7 cellular contexts compared by ENCODE assay signal in genomic region chr19:39897511-39898245, GRCh38. TPM values are rescaled to one million over a fixed set of nuclear protein-coding genes. Genes with fewer than 3 reads are reported as not detected.
A peak's percentile ranks its signal among the peaks of the same experiment; 100 is the strongest.
DNase-seq lines count a peak whose midpoint lies in the region; TF ChIP-seq lines count a peak whose summit lies in the region.
"Not testable (repeated sequence)": the region's sequence is repeated elsewhere in the genome, so short reads cannot be mapped to it uniquely, and the experiment has no call there.

No MANE protein-coding gene starts in this region.

- H3K9me3 ChIP-seq in hepatocyte (ENCODE audit: low read depth): not testable (repeated sequence)

- H3K4me1 ChIP-seq in hepatocyte (ENCODE audit: insufficient read depth): not testable (repeated sequence)

- TF ChIP-seq CTCF in brain (conservative IDR thresholded peaks at IDR 0.05): peak; percentile 51 to 66
- TF ChIP-seq CTCF in hepatocyte (IDR thresholded peaks at IDR 0.05; ENCODE audit: poor library complexity): peak; percentile 64
- peak; percentile 72 for TF ChIP-seq CTCF in progenitor cell of endocrine pancreas (IDR thresholded peaks at IDR 0.05; ENCODE audit: unreplicated experiment)

- H3K4me3 Mint-ChIP-seq in brain; progenitor cell of endocrine pancreas (ENCODE audit: low read depth): not testable (repeated sequence)

- not testable (repeated sequence) for TF ChIP-seq EP300 in Ishikawa (IDR thresholded peaks at IDR 0.05; ENCODE audit: borderline replicate concordance)

- H3K9me3 Mint-ChIP-seq in brain; progenitor cell of endocrine pancreas (ENCODE audit: low read depth): not testable (repeated sequence)

- H3K4me1 Mint-ChIP-seq in brain; progenitor cell of endocrine pancreas (ENCODE audit: low read depth): not testable (repeated sequence)

- not testable (repeated sequence) for H3K9me2 ChIP-seq in hepatocyte (replicated peaks; ENCODE audit: insufficient read depth)

- H3K4me3 ChIP-seq in hepatocyte: not testable (repeated sequence)

- not testable (repeated sequence) for H3K27me3 Mint-ChIP-seq in brain, progenitor cell of endocrine pancreas

- not testable (repeated sequence) for H3K4me2 ChIP-seq in hepatocyte

- not testable (repeated sequence) for H4K20me1 ChIP-seq in hepatocyte (ENCODE audit: insufficient read depth, poor library complexity, severe bottlenecking)

- DNase-seq in G401 (ENCODE audit: low spot score): peak; percentile 10
- peak; percentile 85 for DNase-seq in OCI-M1 (lab: John Stamatoyannopoulos, UW)
- DNase-seq in activated CD4-positive, alpha-beta T cell treated with anti-CD3 and anti-CD28 coated beads, Interleukin-2, amount 50 U/mL, for 24 hours (ENCODE audit: low read depth in 1 of 2, low spot score in 1 of 2): peak; percentile 22 to 46
- DNase-seq in hepatocyte (ENCODE audit: low spot score): peak; percentile 78
- peak; percentile 60 for DNase-seq in progenitor cell of endocrine pancreas (ENCODE audit: low spot score, unreplicated experiment)

- H3K27ac Mint-ChIP-seq in brain, progenitor cell of endocrine pancreas: not testable (repeated sequence)

- WGBS in hepatocyte (ENCODE audit: low lambda C conversion rate, missing lambda C conversion rate): 15% methylated on average over 13 of the region's 13 CpGs

- not testable (repeated sequence) for H2AFZ ChIP-seq in hepatocyte

- not testable (repeated sequence) for H3K27ac ChIP-seq in hepatocyte

- H3K36me3 Mint-ChIP-seq in brain; progenitor cell of endocrine pancreas (ENCODE audit: insufficient read depth): not testable (repeated sequence)

- peak; percentile 54 for TF ChIP-seq RAD21 in Ishikawa (IDR thresholded peaks at IDR 0.05; ENCODE audit: low read depth)

- in situ Hi-C loops in G401 (cut with HindIII; ENCODE audit: low sequenced_read_pairs): not testable (repeated sequence)

- not testable (repeated sequence) for H3K27me3 ChIP-seq in hepatocyte

- H3K36me3 ChIP-seq in hepatocyte (replicated peaks; ENCODE audit: insufficient read depth, low read depth): not testable (repeated sequence)

- H3K79me2 ChIP-seq in hepatocyte: not testable (repeated sequence)

TF ChIP-seq in Ishikawa, 13 proteins besides CTCF, POLR2A, EP300 and RAD21:
- TF ChIP-seq NFIC (IDR thresholded peaks at IDR 0.05): peak; percentile 74

RNA-seq across cellular contexts. Expression of gene FCGBP, which starts 36.8 kb away (rescaled TPM):
- 0.55 and 0.61 TPM in 2 replicates for total RNA-seq in G401 (2014; rRNA removed; shearing (Covaris generic))
- polyA plus RNA-seq in brain (ENCODE audit: insufficient read depth, low read depth, low replicate concordance) (12.3 TPM), hepatocyte (2.4 and 3.1 TPM in 2 replicates)
- total RNA-seq in hepatocyte (31.2 and 48.2 TPM in 2 replicates), progenitor cell of endocrine pancreas (0.80 and 1.2 TPM in 2 replicates)

RNA-seq across cellular contexts. Expression of gene FBL, which starts 51.5 kb away (rescaled TPM):
- 505 and 527 TPM in 2 replicates for total RNA-seq in G401 (2014; rRNA removed; shearing (Covaris generic))
- 290 TPM for polyA plus RNA-seq in brain (ENCODE audit: insufficient read depth, low read depth, low replicate concordance)
- total RNA-seq in hepatocyte: 104 and 126 TPM in 2 replicates
- polyA plus RNA-seq in hepatocyte: 69.6 and 79.4 TPM in 2 replicates
- 250 and 271 TPM in 2 replicates for total RNA-seq in progenitor cell of endocrine pancreas

Comparison
In these comparisons a context has a peak if more than half of its experiments do, and no peak if none do; other contexts are left out.
1. DNase-seq: peak in every context shown above with its lines; median percentile 85 in OCI-M1; 78 in hepatocyte; 60 in progenitor cell of endocrine pancreas; 34 in activated CD4-positive, alpha-beta T cell treated with anti-CD3 and anti-CD28 coated beads, Interleukin-2, amount 50 U/mL, for 24 hours; 10 in G401.
2. RNA of gene FCGBP, which starts 36.8 kb away (total RNA-seq): 31.2 to 48.2 TPM in hepatocyte; 0.80 to 1.2 TPM in progenitor cell of endocrine pancreas and 0.55 to 0.61 TPM in G401; every median in the first group is over 10 times any median in the second.
3. Peak in every context shown above with its lines, with median percentiles within 50 percentile points of each other: CTCF ChIP-seq.